ENCODE assay signal across 8 cellular contexts in the genomic region with DNA sequence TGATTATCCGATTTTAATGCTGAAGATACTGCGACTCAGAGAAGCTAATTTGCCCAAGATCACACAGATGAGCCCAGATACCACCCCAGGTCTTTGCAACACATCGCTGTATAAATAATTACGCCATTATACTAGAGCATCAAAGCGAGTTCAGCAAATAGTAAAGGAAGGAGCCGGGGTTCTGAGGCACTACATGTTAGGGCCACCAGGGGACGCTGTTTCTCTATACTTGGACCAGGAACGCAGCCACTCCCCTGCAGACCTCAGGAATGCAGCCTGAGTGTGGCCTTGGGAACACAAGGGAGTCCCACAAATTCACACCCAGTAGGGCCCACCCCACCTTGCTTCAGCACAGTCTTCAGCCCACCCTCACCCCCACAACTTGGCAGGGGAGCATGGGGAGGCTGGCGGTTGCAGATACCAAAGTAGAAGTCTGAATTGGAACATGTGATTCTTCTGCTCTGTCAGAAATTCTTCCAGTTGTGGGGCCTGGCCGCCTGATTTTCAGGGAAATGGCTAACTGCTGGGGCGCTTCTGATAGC. TPM values are rescaled to one million over a fixed set of nuclear protein-coding genes. Genes with fewer than 3 reads are reported as not detected.
A peak's percentile ranks its signal among the peaks of the same experiment; 100 is the strongest.
DNase-seq lines count a peak whose midpoint lies in the region; ATAC-seq, FAIRE-seq and TF ChIP-seq lines count a peak whose summit lies in the region.

No MANE protein-coding gene starts in this region.

- peak overlapping the region; percentile 99 for H3K27ac Mint-ChIP-seq in mesothelial cell of epicardium

- peak overlapping the region in 1 of 2 experiments; percentile 41; a peak in 2 of 4 replicates for H3K4me2 ChIP-seq in H1 (ENCODE audit: insufficient read depth in 1 of 2, low read depth in 2 of 2, low read length in 2 of 2)

- H3K27me3 ChIP-seq in H1 (replicated peaks in 1 of 4; ENCODE audit: control insufficient read depth in 3 of 4, extremely low read depth in 1 of 4, insufficient read depth in 3 of 4, low read length in 3 of 4), result peaks cover 0 to 16% (median 9%) of the 10 kb centered on the region in 4 experiments; a peak in 5 of 7 replicates

- peak; percentile 97 for TF ChIP-seq CTCF in GM10248 (IDR thresholded peaks at IDR 0.05; ENCODE audit: control extremely low read depth, extremely low read depth, low read depth, missing control alignments)
- peak; percentile 86 to 99 (median 97) for TF ChIP-seq CTCF in H1 (IDR thresholded peaks at IDR 0.05; ENCODE audit: control extremely low read depth in 1 of 3, insufficient read depth in 1 of 3, low read depth in 1 of 3, low read length in 3 of 3)
- peak; percentile 100 for TF ChIP-seq CTCF in mesothelial cell of epicardium (IDR thresholded peaks at IDR 0.05; ENCODE audit: unreplicated experiment)

- H3K9ac ChIP-seq in H1 (replicated peaks in 1 of 4; ENCODE audit: extremely low read depth in 1 of 4, low read depth in 3 of 4, low read length in 3 of 4), result peak overlapping the region in 2 of 4 experiments; percentile 20 to 34; a peak in 1 of 7 replicates

- H3K9me3 Mint-ChIP-seq in mesothelial cell of epicardium, result no peaks in the 10 kb centered on the region

- TF ChIP-seq POLR2A in H1 (IDR thresholded peaks at IDR 0.05; ENCODE audit: control extremely low read depth in 1 of 2, low read depth in 2 of 2, low read length in 2 of 2), result no peak

- H3K23ac ChIP-seq in H1 (ENCODE audit: insufficient read length), result no peak overlapping the region

- H2AK5ac ChIP-seq in H1 (ENCODE audit: low read depth, low read length), result no peak overlapping the region

- H3K4me1 ChIP-seq in H1 (replicated peaks in 1 of 4; ENCODE audit: control insufficient read depth in 3 of 4, insufficient read depth in 4 of 4, low read length in 3 of 4), result peaks cover 5 to 16% (median 8%) of the 10 kb centered on the region in 4 experiments

- peak overlapping the region; percentile 35 for H3K56ac ChIP-seq in H1 (replicated peaks; ENCODE audit: insufficient read length, low read depth, low read length)

- no peak overlapping the region for H3K4me3 ChIP-seq in H1 (ENCODE audit: extremely low read depth in 1 of 4, insufficient read depth in 2 of 4, low read depth in 3 of 4, low read length in 4 of 4)

- H2AFZ ChIP-seq in H1 (ENCODE audit: low read length), result peak overlapping the region; percentile 97

- no peaks in the 10 kb centered on the region for H3K9me3 ChIP-seq in H1 (ENCODE audit: insufficient read depth in 2 of 2, low read depth in 1 of 2, low read length in 1 of 2)

- no peaks in the 10 kb centered on the region for H4K20me1 ChIP-seq in H1 (replicated peaks in 1 of 2; ENCODE audit: control insufficient read depth in 1 of 2, insufficient read depth in 2 of 2, low read length in 2 of 2)

- H3K79me1 ChIP-seq in H1 (ENCODE audit: low read depth, low read length), result no peaks in the 10 kb centered on the region

- peak overlapping the region; percentile 52; the same call in 1 of the 2 replicates for H2BK20ac ChIP-seq in H1 (ENCODE audit: low read length)

- no peak for TF ChIP-seq EP300 in H1 (IDR thresholded peaks at IDR 0.05; ENCODE audit: borderline replicate concordance in 1 of 2, low read depth in 2 of 2, low read length in 2 of 2)

- H4K5ac ChIP-seq in H1 (ENCODE audit: insufficient read length, low read depth, low read length), result peak overlapping the region; percentile 84

- no peaks in the 10 kb centered on the region for H3K36me3 ChIP-seq in H1 (ENCODE audit: control insufficient read depth in 2 of 4, insufficient read depth in 4 of 4, low read length in 3 of 4)

- WGBS in H1 (ENCODE audit: extremely low coverage in 1 of 2, insufficient coverage in 1 of 2, insufficient read length in 1 of 2, insufficient replicate concordance in 2 of 2, low coverage in 1 of 2, low lambda C conversion rate in 2 of 2, missing lambda C conversion rate in 1 of 2), 2 experiments, result 13% methylated on average over 11 of the region's 11 CpGs; no CpG with 5 or more reads in 1 of the 2 experiments

- POLR2A ChIA-PET in GM10248 (lab: Yijun Ruan, JAX), result interaction anchor here (0.6 to 0.7 kb wide), 2 partner anchors 27 to 175 kb away, joined by 3 to 5 read pairs; no protein-coding TSS in a partner anchor
- POLR2A ChIA-PET in H1 (lab: Charles Lee; ENCODE audit: partially characterized antibody), result interaction anchor here (1.0 to 27.3 kb wide), 8 partner anchors 19 to 178 kb away, joined by 3 to 804 read pairs (median 7); a partner anchor contains a TSS

- H3K4ac ChIP-seq in H1 (replicated peaks; ENCODE audit: insufficient read length, low read depth, low read length), result no peak overlapping the region

- no peaks in the 10 kb centered on the region; the same call in 1 of the 2 replicates for H3K23me2 ChIP-seq in H1 (ENCODE audit: low read depth, low read length)

- peak; percentile 99 to 100 for TF ChIP-seq RAD21 in H1 (IDR thresholded peaks at IDR 0.05 in 1 of 2, conservative IDR thresholded peaks at IDR 0.05 in 1 of 2; ENCODE audit: low read depth in 2 of 2, low read length in 2 of 2)

- peaks cover 20% of the 10 kb centered on the region for H3K4me1 Mint-ChIP-seq in mesothelial cell of epicardium

- DNase-seq in GM10248 (ENCODE audit: extremely low spot score), result peak; percentile 75
- peak; percentile 54 for DNase-seq in NCI-H774 (lab: John Stamatoyannopoulos, UW)
- DNase-seq in activated CD8-positive, alpha-beta memory T cell treated with anti-CD3 and anti-CD28 coated beads for 1 hour (ENCODE audit: extremely low read depth in 1 of 2, low read depth in 1 of 2), result peak; percentile 44 to 51
- DNase-seq in H1 (ENCODE audit: low read depth in 1 of 2, low spot score in 2 of 2), result peak in 1 of 2 experiments; percentile 95
- DNase-seq in mesothelial cell of epicardium (ENCODE audit: low spot score in 2 of 2, unreplicated experiment in 2 of 2), result peak; percentile 69 to 93
- DNase-seq in stimulated activated CD8-positive, alpha-beta memory T cell treated with anti-CD3 and anti-CD28 coated beads, Interleukin-15, amount 100 ng/mL, for 24 hours (ENCODE audit: low read depth), result peak; percentile 63

- H4K8ac ChIP-seq in H1 (ENCODE audit: extremely low read depth, insufficient read depth, low read length), result no peak overlapping the region

- H3K27me3 Mint-ChIP-seq in mesothelial cell of epicardium (ENCODE audit: low read depth), result no peaks in the 10 kb centered on the region

- peak overlapping the region; percentile 70; the same call in 1 of the 2 replicates for H3K27ac ChIP-seq in H1 (ENCODE audit: low read depth, low read length)

- no peak overlapping the region for H3K14ac ChIP-seq in H1 (ENCODE audit: insufficient read length)

- FAIRE-seq in H1 (lab: Jason Lieb, UNC), result peak; percentile 95

- peak overlapping the region; percentile 24 for H3K4me3 Mint-ChIP-seq in mesothelial cell of epicardium

- H2BK5ac ChIP-seq in H1 (ENCODE audit: low read depth, low read length), result peak overlapping the region; percentile 83; the same call in 1 of the 2 replicates

- no peaks in the 10 kb centered on the region for H3K79me2 ChIP-seq in H1 (ENCODE audit: control insufficient read depth in 1 of 2, insufficient read depth in 2 of 2, low read length in 2 of 2)

- no peak overlapping the region for H2BK120ac ChIP-seq in H1 (replicated peaks; ENCODE audit: low read depth, low read length)

- H4K91ac ChIP-seq in H1 (replicated peaks; ENCODE audit: insufficient read length, low read length), result peak overlapping the region; percentile 70

- no peaks in the 10 kb centered on the region for H3K36me3 Mint-ChIP-seq in mesothelial cell of epicardium

- peak overlapping the region; percentile 93 for H3K18ac ChIP-seq in H1 (ENCODE audit: extremely low read depth, low read length)

- ATAC-seq in HG03342 (IDR thresholded peaks at IDR 0.05; ENCODE audit: unreplicated experiment), result peak; percentile 74
- ATAC-seq in GM19467 (IDR thresholded peaks at IDR 0.05; ENCODE audit: unreplicated experiment), result no peak

- H2BK15ac ChIP-seq in H1 (ENCODE audit: low read length), result no peak overlapping the region

- CTCF ChIA-PET in GM10248 (lab: Yijun Ruan, JAX) (interaction anchor here (0.7 to 11.5 kb wide), 27 partner anchors 9 to 293 kb away, joined by 3 to 154 read pairs (median 4); a partner anchor contains a TSS), H1 (lab: Charles Lee; ENCODE audit: partially characterized antibody) (interaction anchor here (0.6 to 10.1 kb wide), 49 partner anchors 9 to 303 kb away, joined by 3 to 138 read pairs (median 5); a partner anchor contains a TSS)

- H2BK12ac ChIP-seq in H1 (ENCODE audit: low read depth, low read length), result peak overlapping the region; percentile 85; the same call in 1 of the 2 replicates

TF ChIP-seq in H1, 55 proteins besides CTCF, POLR2A, EP300 and RAD21 (continues in another document):
- TF ChIP-seq RFX5 (IDR thresholded peaks at IDR 0.05; ENCODE audit: borderline replicate concordance, low read depth, low read length), result no peak
- no peak for TF ChIP-seq SP4 (IDR thresholded peaks at IDR 0.05; ENCODE audit: low read length)
- no peak for TF ChIP-seq CHD1 (IDR thresholded peaks at IDR 0.05; ENCODE audit: low read depth, low read length)
- no peak; the same call in 1 of the 2 replicates for TF ChIP-seq GABPA (IDR thresholded peaks at IDR 0.05; ENCODE audit: borderline replicate concordance, insufficient read depth, low read length)
- no peak for TF ChIP-seq KDM1A (IDR thresholded peaks at IDR 0.05; ENCODE audit: borderline replicate concordance, low read length)
- no peak for TF ChIP-seq BACH1 (IDR thresholded peaks at IDR 0.05; ENCODE audit: low read length)
- peak; percentile 37; the same call in 1 of the 2 replicates for TF ChIP-seq CEBPB (IDR thresholded peaks at IDR 0.05; ENCODE audit: low read depth, low read length)
- 0 out of 2 replicates have a peak, but pooled peaks have one; percentile 57 for TF ChIP-seq RXRA (IDR thresholded peaks at IDR 0.05; ENCODE audit: insufficient read depth, low read depth, low read length)
- no peak for TF ChIP-seq SP2 (IDR thresholded peaks at IDR 0.05; ENCODE audit: low read length)
- no peak for TF ChIP-seq NANOG (IDR thresholded peaks at IDR 0.05; ENCODE audit: insufficient read depth, low read depth, low read length, poor library complexity, severe bottlenecking)
- TF ChIP-seq BRCA1 (IDR thresholded peaks at IDR 0.05; ENCODE audit: low read depth, low read length), result no peak

RNA-seq across cellular contexts. Expression of a gene that starts 57.8 kb away (rescaled TPM):
- 63.8 and 66.9 TPM in 2 replicates for total RNA-seq in H1 (2021; fragmentation: NEBNext Ultra II Directional; extraction: Animal tissue kit (Norgen Biotek cat#: 25700))
- polyA plus RNA-seq in H1 (2011; rRNA removed), result 22.0 and 30.5 TPM in 2 replicates
- 32.4 TPM for polyA plus RNA-seq in H1 (2011; cell fraction: cytosol; rRNA removed)
- polyA plus RNA-seq in H1 (2011; cell fraction: nucleus; rRNA removed), result 58.9 TPM
- 31.9 to 56.8 TPM (median 40.2 TPM) in 4 replicates for polyA plus RNA-seq in H1 (2012, experiment 1 of 2)
- 6.5 TPM for polyA plus RNA-seq in H1 (2012, experiment 2 of 2)
- polyA plus RNA-seq in H1 (2013, experiment 1 of 2), result 84.7 TPM
- 87.1 TPM for polyA plus RNA-seq in H1 (2013, experiment 2 of 2)
- polyA minus RNA-seq in H1 (2011; rRNA and poly(A)+ RNA removed), result 71.7 and 103 TPM in 2 replicates
- 21.0 TPM for polyA minus RNA-seq in H1 (2011; cell fraction: cytosol; rRNA and poly(A)+ RNA removed)
- 79.4 TPM for polyA minus RNA-seq in H1 (2011; cell fraction: nucleus; rRNA and poly(A)+ RNA removed)
- 93.1 to 103 TPM (median 100 TPM) in 3 replicates for total RNA-seq in mesothelial cell of epicardium
